In the genomic region with DNA sequence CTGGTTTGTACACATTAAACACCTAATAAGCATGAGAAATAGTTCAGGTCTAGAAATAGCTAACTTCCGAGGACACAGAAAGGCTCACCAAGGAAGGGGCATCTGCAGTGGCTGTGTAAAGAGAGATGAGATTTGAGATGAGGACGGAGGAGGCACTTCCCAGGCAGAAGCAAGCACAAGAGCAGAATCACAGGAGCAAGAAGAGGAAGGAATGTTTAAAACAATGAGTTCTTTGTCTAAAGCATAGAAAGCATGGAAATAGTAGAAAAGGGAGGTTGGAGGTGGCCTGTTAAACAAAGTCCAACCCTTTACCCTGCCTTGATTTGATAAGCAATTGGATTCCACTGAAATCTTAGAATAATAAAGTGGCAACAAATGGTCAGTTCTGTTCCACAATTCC, we compare ENCODE assay signal across 22 cellular contexts. TPM values are rescaled to one million over a fixed set of nuclear protein-coding genes. Genes with fewer than 3 reads are reported as not detected.
"Had no signal": no experiment of that assay in that cellular context is flagged by ENCODE, and none has a peak within 500 bp of the region (broad histone marks: within the 10 kb centered on the region; RNA-seq: fewer than 3 reads in every experiment).

No MANE protein-coding gene starts in this region.

- H3K4me1 Mint-ChIP-seq: activated naive CD4-positive, alpha-beta T cell treated with anti-CD3 and anti-CD28 coated beads, Interleukin-2, amount 10 ng/mL, durations not matched to agents 7 days and 5 days; immature natural killer cell had no signal

- H3K9me3 ChIP-seq: gastrocnemius medialis, heart left ventricle, tibial nerve had no signal

- H3K4me1 ChIP-seq: gastrocnemius medialis had no signal

- H3K4me3 ChIP-seq: gastrocnemius medialis, heart left ventricle, tibial nerve had no signal

- H3K27ac Mint-ChIP-seq: activated naive CD4-positive, alpha-beta T cell treated with anti-CD3 and anti-CD28 coated beads, Interleukin-2, amount 10 ng/mL, durations not matched to agents 7 days and 5 days; activated naive CD8-positive, alpha-beta T cell treated with anti-CD3 and anti-CD28 coated beads, Interleukin-2, amount 50 U/mL, for 24 hours; immature natural killer cell; natural killer cell treated with Interleukin-12 subunit alpha and Interleukin-12 subunit beta and Interleukin-15 and Interleukin-18, amount 100 ng/mL, for 72 hours had no signal

- H3K27ac ChIP-seq: brain microvascular endothelial cell, gastrocnemius medialis, heart left ventricle, tibial nerve had no signal

- DNase-seq: activated CD4-positive, alpha-beta T cell treated with anti-CD3 and anti-CD28 coated beads, Interleukin-2, amount 50 U/mL, for 1 hour; activated CD8-positive, alpha-beta memory T cell treated with anti-CD3 and anti-CD28 coated beads, Interleukin-2, amount 50 U/mL, for 4 hours; activated effector memory CD4-positive, alpha-beta T cell treated with Interleukin-2 at 50 U/mL for 16 hours; activated naive CD4-positive, alpha-beta T cell treated with anti-CD3 and anti-CD28 coated beads, Interleukin-2, amount 10 ng/mL, durations not matched to agents 7 days and 5 days; activated naive CD8-positive, alpha-beta T cell treated with anti-CD3 and anti-CD28 coated beads, Interleukin-2, amount 50 U/mL, for 24 hours; activated T-cell treated with anti-CD3 and anti-CD28 coated beads, Interleukin-2, amount 50 U/mL, for 48 hours; aorta; brain microvascular endothelial cell; central memory CD4-positive, alpha-beta T cell; gastrocnemius medialis; heart left ventricle; immature natural killer cell; mesendoderm; stimulated activated CD4-positive, alpha-beta T cell treated with anti-CD3 and anti-CD28 coated beads, Interleukin-12 subunit alpha, Interleukin-12 subunit beta, amount 100 ng/mL, for 4 hours; stimulated activated CD4-positive, alpha-beta T cell treated with anti-CD3 and anti-CD28 coated beads, Interleukin-1b, Interleukin-23, amount 100 ng/mL, for 48 hours; stimulated activated CD8-positive, alpha-beta memory T cell treated with anti-CD3 and anti-CD28 coated beads, Interleukin-4, amount 100 ng/mL, for 48 hours; stimulated activated naive CD4-positive, alpha-beta T cell treated with Interleukin-2 at 50 U/mL for 16 hours; T-helper 1 cell; T-helper 9 cell had no signal

- ATAC-seq: activated CD4-positive, CD25-positive, alpha-beta regulatory T cell treated with anti-CD3 and anti-CD28 coated beads, Interleukin-2, amount 50 U/mL, for 24 hours; activated naive CD8-positive, alpha-beta T cell treated with anti-CD3 and anti-CD28 coated beads, Interleukin-2, amount 50 U/mL, for 24 hours; gastrocnemius medialis; heart left ventricle; natural killer cell treated with Interleukin-12 subunit alpha and Interleukin-12 subunit beta and Interleukin-15 and Interleukin-18, amount 100 ng/mL, for 72 hours had no signal

- H3K4me3 Mint-ChIP-seq: activated naive CD4-positive, alpha-beta T cell treated with anti-CD3 and anti-CD28 coated beads, Interleukin-2, amount 10 ng/mL, durations not matched to agents 7 days and 5 days; activated naive CD8-positive, alpha-beta T cell treated with anti-CD3 and anti-CD28 coated beads, Interleukin-2, amount 50 U/mL, for 24 hours; immature natural killer cell; natural killer cell treated with Interleukin-12 subunit alpha and Interleukin-12 subunit beta and Interleukin-15 and Interleukin-18, amount 100 ng/mL, for 72 hours had no signal

- H3K9me3 Mint-ChIP-seq: activated naive CD4-positive, alpha-beta T cell treated with anti-CD3 and anti-CD28 coated beads, Interleukin-2, amount 10 ng/mL, durations not matched to agents 7 days and 5 days; activated naive CD8-positive, alpha-beta T cell treated with anti-CD3 and anti-CD28 coated beads, Interleukin-2, amount 50 U/mL, for 24 hours; immature natural killer cell; natural killer cell treated with Interleukin-12 subunit alpha and Interleukin-12 subunit beta and Interleukin-15 and Interleukin-18, amount 100 ng/mL, for 72 hours had no signal

- H3K27me3 Mint-ChIP-seq: activated naive CD4-positive, alpha-beta T cell treated with anti-CD3 and anti-CD28 coated beads, Interleukin-2, amount 10 ng/mL, durations not matched to agents 7 days and 5 days; activated naive CD8-positive, alpha-beta T cell treated with anti-CD3 and anti-CD28 coated beads, Interleukin-2, amount 50 U/mL, for 24 hours; natural killer cell treated with Interleukin-12 subunit alpha and Interleukin-12 subunit beta and Interleukin-15 and Interleukin-18, amount 100 ng/mL, for 72 hours had no signal

- H3K27me3 ChIP-seq: brain microvascular endothelial cell, gastrocnemius medialis, heart left ventricle, tibial nerve had no signal

- H3K36me3 Mint-ChIP-seq: activated naive CD4-positive, alpha-beta T cell treated with anti-CD3 and anti-CD28 coated beads, Interleukin-2, amount 10 ng/mL, durations not matched to agents 7 days and 5 days had no signal

RNA-seq across cellular contexts. Expression of gene PON3, which starts 11.6 kb away (rescaled TPM):
- total RNA-seq: natural killer cell treated with Interleukin-12 subunit alpha and Interleukin-12 subunit beta and Interleukin-15 and Interleukin-18, amount 100 ng/mL, for 72 hours had no signal
